27 cellular contexts compared by ENCODE assay signal in genomic region chr10:81248846-81249245, GRCh38.
DNase-seq lines count a peak whose midpoint lies in the region; ATAC-seq, FAIRE-seq and TF ChIP-seq lines count a peak whose summit lies in the region.
"Had no signal": no experiment of that assay in that cellular context is flagged by ENCODE, and none has a peak within 500 bp of the region (broad histone marks: within the 10 kb centered on the region; RNA-seq: fewer than 3 reads in every experiment).

No MANE protein-coding gene starts in this region.

- no peaks in the 10 kb centered on the region for H3K9me3 Mint-ChIP-seq in nephron
- H3K9me3 Mint-ChIP-seq in activated T-helper 17 cell treated with anti-CD3 and anti-CD28 coated beads, Interleukin-2, amount 50 U/mL, for 72 hours: no peaks in the 10 kb centered on the region

- no peaks in the 10 kb centered on the region for H3K23me2 ChIP-seq in H1 (ENCODE audit: low read depth, low read length)

- no peak for TF ChIP-seq EP300 in H1 (IDR thresholded peaks at IDR 0.05; ENCODE audit: borderline replicate concordance in 1 of 2, low read depth in 2 of 2, low read length in 2 of 2)

- no peak for TF ChIP-seq CTCF in H1 (IDR thresholded peaks at IDR 0.05; ENCODE audit: control extremely low read depth in 1 of 3, insufficient read depth in 1 of 3, low read depth in 1 of 3, low read length in 3 of 3)
- TF ChIP-seq CTCF in nephron (IDR thresholded peaks at IDR 0.05; ENCODE audit: unreplicated experiment in 3 of 3): no peak

- DNase-seq in A172 (ENCODE audit: low spot score): peak; percentile 63
- DNase-seq in Jurkat, Clone E6-1 (ENCODE audit: low read depth, low spot score): peak; percentile 7
- DNase-seq in H1 (ENCODE audit: low read depth in 1 of 2, low spot score in 2 of 2): no peak
- no peak for DNase-seq in COLO668 (lab: John Stamatoyannopoulos, UW; ENCODE audit: unreplicated experiment)
- DNase-seq: BE2C; CD4-positive, alpha-beta memory T cell; DMS53; H7; IMR-90; Karpas-422; MM.1S; NCI-H1092 treated with DMSO at 0.1 percent for 48 hours; NCI-H146; NCI-H2029 treated with DMSO at 0.1 percent for 48 hours; NCI-H446 treated with DMSO at 0.1 percent for 48 hours; NCI-H69; NK-92 treated with Interleukin-12 subunit alpha and Interleukin-12 subunit beta, amount 100 ng/mL, for 24 hours had no signal

- POLR2A ChIA-PET in H1 (lab: Charles Lee; ENCODE audit: partially characterized antibody): no interaction called here

- CTCF ChIA-PET in H1 (lab: Charles Lee; ENCODE audit: partially characterized antibody): no interaction called here

- FAIRE-seq in H1 (lab: Jason Lieb, UNC): no peak
- FAIRE-seq: GM12892, HTR-8/SVneo, RCC 7860 had no signal

- no peaks in the 10 kb centered on the region for H3K27me3 ChIP-seq in H1 (replicated peaks in 1 of 4; ENCODE audit: control insufficient read depth in 3 of 4, extremely low read depth in 1 of 4, insufficient read depth in 3 of 4, low read length in 3 of 4)
- H3K27me3 ChIP-seq: BE2C had no signal

- no peak for ATAC-seq in activated T-helper 17 cell treated with anti-CD3 and anti-CD28 coated beads, Interleukin-2, amount 50 U/mL, for 72 hours (replicated peaks)
- no peak for ATAC-seq in HG02852 (IDR thresholded peaks at IDR 0.05; ENCODE audit: unreplicated experiment)
- no peak for ATAC-seq in GM18873 (IDR thresholded peaks at IDR 0.05; ENCODE audit: low FRiP score, unreplicated experiment)
- ATAC-seq: Right ventricle myocardium inferior had no signal

- no peak overlapping the region for H3K4ac ChIP-seq in H1 (replicated peaks; ENCODE audit: insufficient read length, low read depth, low read length)

- H2BK5ac ChIP-seq in H1 (ENCODE audit: low read depth, low read length): no peak overlapping the region

- H3K27ac ChIP-seq in H1 (ENCODE audit: low read depth, low read length): no peak overlapping the region
- H3K27ac ChIP-seq: 22Rv1, HL-60 had no signal

- no peaks in the 10 kb centered on the region for H3K79me2 ChIP-seq in H1 (ENCODE audit: control insufficient read depth in 1 of 2, insufficient read depth in 2 of 2, low read length in 2 of 2)

- H4K91ac ChIP-seq in H1 (replicated peaks; ENCODE audit: insufficient read length, low read length): no peak overlapping the region

- H2BK12ac ChIP-seq in H1 (ENCODE audit: low read depth, low read length): no peak overlapping the region

- no peak for TF ChIP-seq RAD21 in H1 (IDR thresholded peaks at IDR 0.05 in 1 of 2, conservative IDR thresholded peaks at IDR 0.05 in 1 of 2; ENCODE audit: low read depth in 2 of 2, low read length in 2 of 2)

- no peak overlapping the region for H2BK120ac ChIP-seq in H1 (replicated peaks; ENCODE audit: low read depth, low read length)

- peaks cover 3 to 12% (median 4%) of the 10 kb centered on the region in 4 experiments; a peak in 6 of 7 replicates for H3K4me1 ChIP-seq in H1 (replicated peaks in 1 of 4; ENCODE audit: control insufficient read depth in 3 of 4, insufficient read depth in 4 of 4, low read length in 3 of 4)
- H3K4me1 ChIP-seq: BE2C had no signal

- H2BK15ac ChIP-seq in H1 (ENCODE audit: low read length): no peak overlapping the region

- H3K4me1 Mint-ChIP-seq in nephron: no peaks in the 10 kb centered on the region
- H3K4me1 Mint-ChIP-seq in activated T-helper 17 cell treated with anti-CD3 and anti-CD28 coated beads, Interleukin-2, amount 50 U/mL, for 72 hours: no peaks in the 10 kb centered on the region
- H3K4me1 Mint-ChIP-seq: CD4-positive, alpha-beta memory T cell had no signal

- H2AK5ac ChIP-seq in H1 (ENCODE audit: low read depth, low read length): no peak overlapping the region

- no peak overlapping the region for H2BK20ac ChIP-seq in H1 (ENCODE audit: low read length)

- no peaks in the 10 kb centered on the region for H4K20me1 ChIP-seq in H1 (replicated peaks in 1 of 2; ENCODE audit: control insufficient read depth in 1 of 2, insufficient read depth in 2 of 2, low read length in 2 of 2)

- H3K4me3 Mint-ChIP-seq in nephron: no peak overlapping the region
- H3K4me3 Mint-ChIP-seq in activated T-helper 17 cell treated with anti-CD3 and anti-CD28 coated beads, Interleukin-2, amount 50 U/mL, for 72 hours: no peak overlapping the region
- H3K4me3 Mint-ChIP-seq: CD4-positive, alpha-beta memory T cell had no signal

- no peaks in the 10 kb centered on the region for H3K79me1 ChIP-seq in H1 (ENCODE audit: low read depth, low read length)

- H4K5ac ChIP-seq in H1 (ENCODE audit: insufficient read length, low read depth, low read length): no peak overlapping the region

- H3K27ac Mint-ChIP-seq in nephron: peak overlapping the region; percentile 14 to 54 (median 33)
- H3K27ac Mint-ChIP-seq in activated T-helper 17 cell treated with anti-CD3 and anti-CD28 coated beads, Interleukin-2, amount 50 U/mL, for 72 hours: no peak overlapping the region
- H3K27ac Mint-ChIP-seq: CD4-positive, alpha-beta memory T cell had no signal

- no peak overlapping the region for H3K4me2 ChIP-seq in H1 (ENCODE audit: insufficient read depth in 1 of 2, low read depth in 2 of 2, low read length in 2 of 2)

- no peak overlapping the region for H4K8ac ChIP-seq in H1 (ENCODE audit: extremely low read depth, insufficient read depth, low read length)

- H3K9ac ChIP-seq in H1 (replicated peaks in 1 of 4; ENCODE audit: extremely low read depth in 1 of 4, low read depth in 3 of 4, low read length in 3 of 4): no peak overlapping the region

- no peak for TF ChIP-seq POLR2A in H1 (IDR thresholded peaks at IDR 0.05; ENCODE audit: control extremely low read depth in 1 of 2, low read depth in 2 of 2, low read length in 2 of 2)

- H3K9me3 ChIP-seq in H1 (ENCODE audit: insufficient read depth in 2 of 2, low read depth in 1 of 2, low read length in 1 of 2): no peaks in the 10 kb centered on the region
- H3K9me3 ChIP-seq: BE2C had no signal

- 72% methylated on average over 3 of the region's 3 CpGs; no CpG with 5 or more reads in 1 of the 2 experiments for WGBS in H1 (ENCODE audit: extremely low coverage in 1 of 2, insufficient coverage in 1 of 2, insufficient read length in 1 of 2, insufficient replicate concordance in 2 of 2, low coverage in 1 of 2, low lambda C conversion rate in 2 of 2, missing lambda C conversion rate in 1 of 2), 2 experiments

- no peak overlapping the region for H3K56ac ChIP-seq in H1 (replicated peaks; ENCODE audit: insufficient read length, low read depth, low read length)

- no peak overlapping the region for H3K14ac ChIP-seq in H1 (ENCODE audit: insufficient read length)

- H3K4me3 ChIP-seq in Jurkat, Clone E6-1 (ENCODE audit: low read length): no peak overlapping the region
- no peak overlapping the region for H3K4me3 ChIP-seq in H1 (ENCODE audit: extremely low read depth in 1 of 4, insufficient read depth in 2 of 4, low read depth in 3 of 4, low read length in 4 of 4)

- H3K23ac ChIP-seq in H1 (ENCODE audit: insufficient read length): no peak overlapping the region

- H3K18ac ChIP-seq in H1 (ENCODE audit: extremely low read depth, low read length): no peak overlapping the region

- H3K27me3 Mint-ChIP-seq in nephron (ENCODE audit: low read depth): no peaks in the 10 kb centered on the region
- H3K27me3 Mint-ChIP-seq in activated T-helper 17 cell treated with anti-CD3 and anti-CD28 coated beads, Interleukin-2, amount 50 U/mL, for 72 hours: no peaks in the 10 kb centered on the region
- H3K27me3 Mint-ChIP-seq: CD4-positive, alpha-beta memory T cell had no signal

- 0 out of 2 replicates have a peak overlapping the region, but pooled peaks have one; percentile 23 for H2AFZ ChIP-seq in H1 (ENCODE audit: low read length)

- H3K36me3 ChIP-seq in H1 (ENCODE audit: control insufficient read depth in 2 of 4, insufficient read depth in 4 of 4, low read length in 3 of 4): no peaks in the 10 kb centered on the region
- H3K36me3 ChIP-seq: BE2C had no signal

- no peaks in the 10 kb centered on the region for H3K36me3 Mint-ChIP-seq in nephron (ENCODE audit: low read depth)
- no peaks in the 10 kb centered on the region for H3K36me3 Mint-ChIP-seq in activated T-helper 17 cell treated with anti-CD3 and anti-CD28 coated beads, Interleukin-2, amount 50 U/mL, for 72 hours (ENCODE audit: low read depth)
- H3K36me3 Mint-ChIP-seq: CD4-positive, alpha-beta memory T cell had no signal

TF ChIP-seq in H1, 55 proteins besides CTCF, POLR2A, EP300 and RAD21:
- TF ChIP-seq SAP30 (IDR thresholded peaks at IDR 0.05; ENCODE audit: insufficient read depth, insufficient replicate concordance, low read length) (no peak), RFX5 (IDR thresholded peaks at IDR 0.05; ENCODE audit: borderline replicate concordance, low read depth, low read length) (no peak), TAF1 (IDR thresholded peaks at IDR 0.05; ENCODE audit: low read depth, low read length) (no peak), TBP (IDR thresholded peaks at IDR 0.05; ENCODE audit: low read depth, low read length) (no peak), MAX (IDR thresholded peaks at IDR 0.05) (no peak), ATF3 (IDR thresholded peaks at IDR 0.05; ENCODE audit: insufficient read depth, low read depth, low read length) (no peak), SP2 (IDR thresholded peaks at IDR 0.05; ENCODE audit: low read length) (no peak), E2F6 (IDR thresholded peaks at IDR 0.05) (no peak), RBBP5 (IDR thresholded peaks at IDR 0.05; ENCODE audit: borderline replicate concordance, low read depth, low read length) (no peak), JUN (IDR thresholded peaks at IDR 0.05; ENCODE audit: low read depth, low read length) (no peak), CHD2 (IDR thresholded peaks at IDR 0.05; ENCODE audit: low read length) (no peak), POLR2AphosphoS5 (IDR thresholded peaks at IDR 0.05; ENCODE audit: low read depth, low read length) (no peak), HDAC2 (IDR thresholded peaks at IDR 0.05; ENCODE audit: borderline replicate concordance in 1 of 2, low read depth in 2 of 2, low read length in 2 of 2) (no peak), MAFK (IDR thresholded peaks at IDR 0.05; ENCODE audit: low read depth, low read length) (no peak), FOSL1 (IDR thresholded peaks at IDR 0.05; ENCODE audit: insufficient read depth, low read depth, low read length) (no peak)

Comparison
In these comparisons a context has a peak if more than half of its experiments do, and no peak if none do; other contexts are left out.
1. DNase-seq: peak in A172 (single experiment) and Jurkat, Clone E6-1 (single experiment); none in H1 (0 of 2) and COLO668 (single experiment).